In the genomic region with DNA sequence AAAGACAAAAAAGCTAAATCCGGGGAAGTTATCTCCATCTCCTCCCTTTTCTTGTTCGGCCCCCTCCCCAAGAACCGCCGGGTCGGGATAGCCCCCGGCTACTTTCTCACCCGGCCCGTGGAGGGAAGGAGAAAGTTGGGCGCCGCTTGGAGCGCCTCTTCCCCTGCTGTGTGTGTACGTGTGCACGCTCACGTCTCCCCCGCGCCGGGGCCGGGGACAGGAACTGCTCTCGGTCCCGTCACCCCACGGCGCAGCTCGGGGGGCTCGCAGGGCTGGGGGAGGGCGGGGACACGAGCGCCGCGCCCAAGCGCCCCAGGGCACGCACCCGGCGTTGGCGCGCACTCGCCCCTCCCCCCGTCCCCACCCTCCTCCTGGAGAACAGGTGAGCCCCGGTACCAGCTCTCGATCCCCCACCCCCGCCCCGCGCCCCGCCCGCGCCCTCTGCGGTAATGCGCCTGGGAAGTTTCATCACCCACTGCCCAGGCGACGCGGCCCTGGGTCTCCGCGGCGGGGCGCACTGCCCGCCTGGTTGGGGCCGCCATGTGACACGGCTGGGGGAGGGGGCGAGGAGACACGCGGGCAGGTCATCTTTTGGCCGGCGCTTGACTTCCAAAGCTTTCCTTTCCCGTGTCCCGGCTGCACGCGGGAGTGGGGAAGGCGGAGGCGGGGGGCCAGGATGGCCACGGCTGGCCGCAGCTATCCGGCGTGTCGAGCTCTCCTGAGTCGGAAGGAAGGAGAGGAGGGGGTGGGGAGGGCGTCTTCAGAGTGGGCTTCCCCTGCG, we compare ENCODE assay signal across 8 cellular contexts. TPM values are rescaled to one million over a fixed set of nuclear protein-coding genes. Genes with fewer than 3 reads are reported as not detected.
DNase-seq lines count a peak whose midpoint lies in the region; ATAC-seq and TF ChIP-seq lines count a peak whose summit lies in the region.

No MANE protein-coding gene starts in this region.

- peaks cover 34% of the 10 kb centered on the region for H3K36me3 Mint-ChIP-seq in activated T-helper 17 cell treated with anti-CD3 and anti-CD28 coated beads, Interleukin-2, amount 50 U/mL, for 72 hours (ENCODE audit: low read depth)

- no TSS peak for BruUV-seq in OCI-LY7 (replicated peaks; lab: Mats Ljungman, UMichigan)

- CTCF ChIA-PET in AG04449 (lab: Yijun Ruan, JAX) = interaction anchor here (1.0 to 9.9 kb wide), 18 partner anchors 8 to 287 kb away, joined by 3 to 210 read pairs (median 4); a partner anchor contains a TSS
- CTCF ChIA-PET in OCI-LY7 (lab: Charles Lee; ENCODE audit: unreplicated experiment) = no interaction called here

- H3K27me3 Mint-ChIP-seq in activated T-helper 17 cell treated with anti-CD3 and anti-CD28 coated beads, Interleukin-2, amount 50 U/mL, for 72 hours = peaks cover 61% of the 10 kb centered on the region

- peak overlapping the region; percentile 92 for H3K4me3 Mint-ChIP-seq in activated T-helper 17 cell treated with anti-CD3 and anti-CD28 coated beads, Interleukin-2, amount 50 U/mL, for 72 hours

- POLR2A ChIA-PET in AG04449 (lab: Yijun Ruan, JAX) = interaction anchor here (0.6 to 4.6 kb wide), 6 partner anchors 14 to 145 kb away, joined by 3 to 19 read pairs (median 6); no protein-coding TSS in a partner anchor
- POLR2A ChIA-PET in OCI-LY7 (lab: Charles Lee) = no interaction called here

- no peak overlapping the region for H2AFZ ChIP-seq in OCI-LY7 (ENCODE audit: low read length)

- H3K27ac Mint-ChIP-seq in activated T-helper 17 cell treated with anti-CD3 and anti-CD28 coated beads, Interleukin-2, amount 50 U/mL, for 72 hours = peak overlapping the region; percentile 93

- H3K9me3 ChIP-seq in iPS-18c (ENCODE audit: control insufficient read depth, insufficient read depth, low read length) = peaks cover 4% of the 10 kb centered on the region
- H3K9me3 ChIP-seq in OCI-LY7 (ENCODE audit: low read length) = no peaks in the 10 kb centered on the region

- peak; percentile 50 for ATAC-seq in GM18868 (IDR thresholded peaks at IDR 0.05; ENCODE audit: unreplicated experiment)
- ATAC-seq in activated T-helper 17 cell treated with anti-CD3 and anti-CD28 coated beads, Interleukin-2, amount 50 U/mL, for 72 hours (replicated peaks) = peak; percentile 47

- H3K9me3 Mint-ChIP-seq in activated T-helper 17 cell treated with anti-CD3 and anti-CD28 coated beads, Interleukin-2, amount 50 U/mL, for 72 hours = no peaks in the 10 kb centered on the region

- intact Hi-C loops in OCI-LY7 (cut with micrococcal nuclease; ENCODE audit: unreplicated experiment) = no loop called here

- no peaks in the 10 kb centered on the region for H3K4me1 ChIP-seq in OCI-LY7 (ENCODE audit: insufficient read depth, low read length, poor library complexity, severe bottlenecking)

- no peak for DNase-seq in AG04449 (ENCODE audit: low read depth, low spot score)
- peak; percentile 80 for DNase-seq in HuH-7 (ENCODE audit: low spot score)
- DNase-seq in stimulated activated CD8-positive, alpha-beta memory T cell treated with anti-CD3 and anti-CD28 coated beads, Interleukin-7, amount 100 ng/mL, for 48 hours (ENCODE audit: extremely low read depth in 1 of 2, low read depth in 1 of 2) = peak; percentile 39 to 68
- DNase-seq in OCI-LY7 (ENCODE audit: low spot score) = no peak
- DNase-seq in anterior cingulate cortex (lab: John Stamatoyannopoulos, UW) = no peak

- H3K4me1 Mint-ChIP-seq in activated T-helper 17 cell treated with anti-CD3 and anti-CD28 coated beads, Interleukin-2, amount 50 U/mL, for 72 hours = peaks cover 21% of the 10 kb centered on the region

- no peaks in the 10 kb centered on the region for H4K20me1 ChIP-seq in OCI-LY7 (ENCODE audit: insufficient read depth, low read length)

- no peak overlapping the region for H3K4me2 ChIP-seq in OCI-LY7 (ENCODE audit: low read length)

- no peaks in the 10 kb centered on the region for H3K36me3 ChIP-seq in OCI-LY7 (ENCODE audit: insufficient read depth, low read length)

- TF ChIP-seq CTCF in AG04449 (IDR thresholded peaks at IDR 0.05; ENCODE audit: insufficient read depth, low read length, missing control alignments) (peak; percentile 29), OCI-LY7 (conservative IDR thresholded peaks at IDR 0.05; ENCODE audit: low read length) (no peak)

- peak overlapping the region; percentile 96 for H3K4me3 ChIP-seq in AG04449 (ENCODE audit: low read depth, low read length)
- H3K4me3 ChIP-seq in iPS-18c (ENCODE audit: insufficient read depth, low read depth, low read length) = peak overlapping the region; percentile 85
- no peak overlapping the region for H3K4me3 ChIP-seq in OCI-LY7 (ENCODE audit: low read depth, low read length, poor library complexity, severe bottlenecking)

- no peak overlapping the region for H3K27ac ChIP-seq in OCI-LY7 (ENCODE audit: low read depth, low read length, poor library complexity, severe bottlenecking)

- H3K9me2 ChIP-seq in OCI-LY7 (ENCODE audit: insufficient read depth, low read length) = no peaks in the 10 kb centered on the region

- no peaks in the 10 kb centered on the region for H3K79me2 ChIP-seq in OCI-LY7 (ENCODE audit: insufficient read depth, low read depth, low read length)

RNA-seq across cellular contexts. Expression of a gene that starts 1.3 kb away (rescaled TPM):
- 1 to 10 TPM; 4.3 to 6.2 TPM for total RNA-seq in activated T-helper 17 cell treated with anti-CD3 and anti-CD28 coated beads, Interleukin-2, amount 50 U/mL, for 72 hours
- not detected in 2 replicates for total RNA-seq in OCI-LY7 (2014; rRNA removed; shearing (Covaris generic))
- not detected in 2 replicates for total RNA-seq in OCI-LY7 (2022)

Comparison
In these comparisons a context has a peak if more than half of its experiments do, and no peak if none do; other contexts are left out.
1. DNase-seq: peak in HuH-7 (single experiment) and stimulated activated CD8-positive, alpha-beta memory T cell treated with anti-CD3 and anti-CD28 coated beads, Interleukin-7, amount 100 ng/mL, for 48 hours (2 of 2); none in AG04449 (single experiment), OCI-LY7 (single experiment) and anterior cingulate cortex (0 of 58).
2. RNA of a gene that starts 1.3 kb away (total RNA-seq): 4.3 to 6.2 TPM in activated T-helper 17 cell treated with anti-CD3 and anti-CD28 coated beads, Interleukin-2, amount 50 U/mL, for 72 hours; not detected in OCI-LY7; every median in the first group is over 4 times any median in the second.